12 cellular contexts compared by ENCODE assay signal in the genomic region with DNA sequence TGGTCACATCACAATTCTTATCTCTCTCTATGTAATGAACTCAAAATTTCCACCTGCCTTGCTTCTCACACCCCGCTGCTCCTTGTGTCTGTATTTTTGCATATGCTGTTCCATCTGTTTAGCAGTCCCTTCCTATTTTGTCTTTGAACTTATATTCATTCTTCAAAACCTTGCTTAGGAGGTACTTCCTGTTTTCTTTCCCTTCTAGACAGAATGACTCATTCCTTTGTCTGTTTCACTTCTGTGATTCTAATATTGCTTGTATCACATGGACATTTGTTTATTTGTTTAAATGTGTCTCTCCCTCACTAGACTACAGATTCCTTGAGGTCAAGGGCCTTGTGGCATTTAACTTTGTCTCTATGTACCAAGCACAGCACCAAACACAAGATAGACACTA.
DNase-seq lines count a peak whose midpoint lies in the region; ATAC-seq, FAIRE-seq and TF ChIP-seq lines count a peak whose summit lies in the region.
"Had no signal": no experiment of that assay in that cellular context is flagged by ENCODE, and none has a peak within 500 bp of the region (broad histone marks: within the 10 kb centered on the region; RNA-seq: fewer than 3 reads in every experiment).

No MANE protein-coding gene starts in this region.

- WGBS in psoas muscle, 3 donors: 76 to 96% (median 82%) methylated on average over 1 of the region's 1 CpG
- WGBS in esophagus squamous epithelium, 2 donors: 65 to 86% methylated on average over 1 of the region's 1 CpG

- DNase-seq in HPDE6-E6E7 (ENCODE audit: extremely low spot score): peak; percentile 6
- peak; percentile 72 for DNase-seq in bronchial epithelial cell (ENCODE audit: low read depth)
- no peak for DNase-seq in psoas muscle
- DNase-seq in stimulated activated CD4-positive, alpha-beta T cell treated with anti-CD3 and anti-CD28 coated beads, Interleukin-4, amount 100 ng/mL, for 24 hours: no peak
- DNase-seq in esophagus squamous epithelium (lab: John Stamatoyannopoulos, UW): no peak
- DNase-seq in activated CD8-positive, alpha-beta memory T cell treated with anti-CD3 and anti-CD28 coated beads, Interleukin-2, amount 50 U/mL, for 48 hours: no peak
- DNase-seq: activated CD8-positive, alpha-beta memory T cell treated with anti-CD3 and anti-CD28 coated beads, Interleukin-2, amount 10 ng/mL, durations not matched to agents 7 days and 5 days; naive B cell; transverse colon had no signal

- intact Hi-C loops in psoas muscle (cut with DNase I): no loop called here
- intact Hi-C loops in esophagus squamous epithelium (cut with DNase I): no loop called here

- H3K36me3 ChIP-seq in bronchial epithelial cell (ENCODE audit: control insufficient read depth, insufficient read depth, low read length) (no peaks in the 10 kb centered on the region), psoas muscle (ENCODE audit: insufficient read depth in 1 of 2, low read depth in 1 of 2) (no peaks in the 10 kb centered on the region), esophagus squamous epithelium (no peaks in the 10 kb centered on the region)
- H3K36me3 ChIP-seq: transverse colon had no signal

- no peak for TF ChIP-seq POLR2A in esophagus squamous epithelium (IDR thresholded peaks at IDR 0.05)

- H3K27ac ChIP-seq in psoas muscle (no peak overlapping the region), esophagus squamous epithelium (no peak overlapping the region)
- H3K27ac ChIP-seq: transverse colon had no signal

- H3K27me3 ChIP-seq in bronchial epithelial cell (ENCODE audit: control insufficient read depth, insufficient read depth, low read length) (no peaks in the 10 kb centered on the region), psoas muscle (ENCODE audit: insufficient read depth in 3 of 3, low read length in 2 of 3) (no peaks in the 10 kb centered on the region), esophagus squamous epithelium (no peaks in the 10 kb centered on the region)
- H3K27me3 ChIP-seq: transverse colon had no signal

- H3K4me3 ChIP-seq in bronchial epithelial cell (ENCODE audit: low read depth, low read length): no peak overlapping the region
- no peak overlapping the region for H3K4me3 ChIP-seq in psoas muscle
- H3K4me3 ChIP-seq in esophagus squamous epithelium: no peak overlapping the region
- H3K4me3 ChIP-seq: transverse colon had no signal

- TF ChIP-seq CTCF in bronchial epithelial cell (IDR thresholded peaks at IDR 0.05; ENCODE audit: insufficient read depth, low read length, severe bottlenecking) (no peak), psoas muscle (IDR thresholded peaks at IDR 0.05) (no peak), esophagus squamous epithelium (IDR thresholded peaks at IDR 0.05) (no peak)

- ATAC-seq in GM18502 (IDR thresholded peaks at IDR 0.05; ENCODE audit: poor library complexity, unreplicated experiment) (peak; percentile 88), GM21528 (IDR thresholded peaks at IDR 0.05; ENCODE audit: low FRiP score, unreplicated experiment) (peak; percentile 60), psoas muscle (no peak)
- ATAC-seq: activated CD8-positive, alpha-beta memory T cell treated with anti-CD3 and anti-CD28 coated beads, Interleukin-2, amount 10 ng/mL, durations not matched to agents 7 days and 5 days had no signal

- no peaks in the 10 kb centered on the region for H3K4me1 ChIP-seq in psoas muscle
- H3K4me1 ChIP-seq in esophagus squamous epithelium: no peaks in the 10 kb centered on the region
- H3K4me1 ChIP-seq: transverse colon had no signal

- no peak for FAIRE-seq in bronchial epithelial cell (lab: Jason Lieb, UNC)
- FAIRE-seq: D721Med had no signal

- H3K9me3 ChIP-seq in psoas muscle: no peaks in the 10 kb centered on the region
- no peaks in the 10 kb centered on the region for H3K9me3 ChIP-seq in esophagus squamous epithelium
- H3K9me3 ChIP-seq: transverse colon had no signal

Comparison
In these comparisons a context has a peak if more than half of its experiments do, and no peak if none do; other contexts are left out.
1. ATAC-seq: peak in GM18502 (single experiment) and GM21528 (single experiment); none in psoas muscle (0 of 4).
2. DNase-seq: peak in HPDE6-E6E7 (single experiment) and bronchial epithelial cell (single experiment); none in psoas muscle (0 of 2), stimulated activated CD4-positive, alpha-beta T cell treated with anti-CD3 and anti-CD28 coated beads, Interleukin-4, amount 100 ng/mL, for 24 hours (single experiment), esophagus squamous epithelium (single experiment) and activated CD8-positive, alpha-beta memory T cell treated with anti-CD3 and anti-CD28 coated beads, Interleukin-2, amount 50 U/mL, for 48 hours (single experiment).